8 cellular contexts compared by ENCODE assay signal in genomic region chr5:82165740-82166530, GRCh38.
A peak's percentile ranks its signal among the peaks of the same experiment; 100 is the strongest.
DNase-seq lines count a peak whose midpoint lies in the region; ATAC-seq and TF ChIP-seq lines count a peak whose summit lies in the region.

No MANE protein-coding gene starts in this region.

- no peak overlapping the region for H3K27ac Mint-ChIP-seq in activated CD8-positive, alpha-beta T cell treated with anti-CD3 and anti-CD28 coated beads, Interleukin-2, amount 10 ng/mL, durations not matched to agents 7 days and 5 days
- peak overlapping the region; percentile 59 for H3K27ac Mint-ChIP-seq in nephron progenitor cell
- no peak overlapping the region for H3K27ac Mint-ChIP-seq in activated T-helper 2 cell treated with anti-CD3 and anti-CD28 coated beads, Interferon-gamma antibody, Interleukin-2, Interleukin-4, amounts not matched to agents 10 μg/mL and 5 μg/mL and 100 μg/mL, durations not matched to agents 14 hours and 24 hours and 36 hours

- CTCF ChIA-PET in activated CD8-positive, alpha-beta T cell treated with anti-CD3 and anti-CD28 coated beads, Interleukin-2, amount 10 ng/mL, durations not matched to agents 7 days and 5 days (lab: Charles Lee), result interaction anchor here (0.5 to 3.5 kb wide), 31 partner anchors 9 to 867 kb away, joined by 3 to 30 read pairs (median 3); partner anchors contain the start of genes RPS23 and SSBP2

- POLR2A ChIA-PET in activated CD8-positive, alpha-beta T cell treated with anti-CD3 and anti-CD28 coated beads, Interleukin-2, amount 10 ng/mL, durations not matched to agents 7 days and 5 days (lab: Charles Lee), result no interaction called here

- DNase-seq in Daoy (ENCODE audit: low read depth), result peak; percentile 87
- DNase-seq in NCI-H69 (lab: John Stamatoyannopoulos, UW), result peak; percentile 95
- peak; percentile 55 for DNase-seq in activated CD8-positive, alpha-beta T cell treated with anti-CD3 and anti-CD28 coated beads, Interleukin-2, amount 10 ng/mL, durations not matched to agents 7 days and 5 days
- DNase-seq in fibroblast of villous mesenchyme (ENCODE audit: low read depth), result peak; percentile 96
- peak; percentile 22 for DNase-seq in nephron progenitor cell
- DNase-seq in activated T-helper 2 cell treated with anti-CD3 and anti-CD28 coated beads, Interferon-gamma antibody, Interleukin-2, Interleukin-4, amounts not matched to agents 10 μg/mL and 5 μg/mL and 100 μg/mL, durations not matched to agents 14 hours and 24 hours and 36 hours (ENCODE audit: low spot score), result no peak

- H3K4me1 Mint-ChIP-seq in activated CD8-positive, alpha-beta T cell treated with anti-CD3 and anti-CD28 coated beads, Interleukin-2, amount 10 ng/mL, durations not matched to agents 7 days and 5 days (ENCODE audit: low read depth), result no peaks in the 10 kb centered on the region
- H3K4me1 Mint-ChIP-seq in nephron progenitor cell, result peaks cover 24% of the 10 kb centered on the region
- H3K4me1 Mint-ChIP-seq in activated T-helper 2 cell treated with anti-CD3 and anti-CD28 coated beads, Interferon-gamma antibody, Interleukin-2, Interleukin-4, amounts not matched to agents 10 μg/mL and 5 μg/mL and 100 μg/mL, durations not matched to agents 14 hours and 24 hours and 36 hours (ENCODE audit: low read depth), result peaks cover 7% of the 10 kb centered on the region

- intact Hi-C loops in activated T-helper 2 cell treated with anti-CD3 and anti-CD28 coated beads, Interferon-gamma antibody, Interleukin-2, Interleukin-4, amounts not matched to agents 10 μg/mL and 5 μg/mL and 100 μg/mL, durations not matched to agents 14 hours and 24 hours and 36 hours (cut with micrococcal nuclease), result loop anchor here (1.0 to 10.0 kb wide), 5 partner anchors 194 to 741 kb away; partner anchors contain the start of genes ATG10 and SSBP2

- TF ChIP-seq CTCF in fibroblast of villous mesenchyme (IDR thresholded peaks at IDR 0.05; ENCODE audit: insufficient read depth, low read depth, low read length), result peak; percentile 81
- TF ChIP-seq CTCF in nephron progenitor cell (IDR thresholded peaks at IDR 0.05), result peak; percentile 65

- H3K4me3 Mint-ChIP-seq in activated CD8-positive, alpha-beta T cell treated with anti-CD3 and anti-CD28 coated beads, Interleukin-2, amount 10 ng/mL, durations not matched to agents 7 days and 5 days, result no peak overlapping the region
- H3K4me3 Mint-ChIP-seq in nephron progenitor cell, result no peak overlapping the region
- no peak overlapping the region for H3K4me3 Mint-ChIP-seq in activated T-helper 2 cell treated with anti-CD3 and anti-CD28 coated beads, Interferon-gamma antibody, Interleukin-2, Interleukin-4, amounts not matched to agents 10 μg/mL and 5 μg/mL and 100 μg/mL, durations not matched to agents 14 hours and 24 hours and 36 hours (ENCODE audit: low read depth)

- no peak overlapping the region for H3K4me3 ChIP-seq in fibroblast of villous mesenchyme (ENCODE audit: low read depth, low read length)

- no peaks in the 10 kb centered on the region for H3K27me3 Mint-ChIP-seq in activated CD8-positive, alpha-beta T cell treated with anti-CD3 and anti-CD28 coated beads, Interleukin-2, amount 10 ng/mL, durations not matched to agents 7 days and 5 days (ENCODE audit: low read depth)
- H3K27me3 Mint-ChIP-seq in nephron progenitor cell (ENCODE audit: low read depth, poor library complexity), result no peaks in the 10 kb centered on the region
- no peaks in the 10 kb centered on the region for H3K27me3 Mint-ChIP-seq in activated T-helper 2 cell treated with anti-CD3 and anti-CD28 coated beads, Interferon-gamma antibody, Interleukin-2, Interleukin-4, amounts not matched to agents 10 μg/mL and 5 μg/mL and 100 μg/mL, durations not matched to agents 14 hours and 24 hours and 36 hours (ENCODE audit: low read depth)

- no peaks in the 10 kb centered on the region for H3K9me3 Mint-ChIP-seq in activated CD8-positive, alpha-beta T cell treated with anti-CD3 and anti-CD28 coated beads, Interleukin-2, amount 10 ng/mL, durations not matched to agents 7 days and 5 days (ENCODE audit: insufficient read depth)
- H3K9me3 Mint-ChIP-seq in nephron progenitor cell, result no peaks in the 10 kb centered on the region
- no peaks in the 10 kb centered on the region for H3K9me3 Mint-ChIP-seq in activated T-helper 2 cell treated with anti-CD3 and anti-CD28 coated beads, Interferon-gamma antibody, Interleukin-2, Interleukin-4, amounts not matched to agents 10 μg/mL and 5 μg/mL and 100 μg/mL, durations not matched to agents 14 hours and 24 hours and 36 hours

- no peaks in the 10 kb centered on the region for H3K36me3 Mint-ChIP-seq in activated CD8-positive, alpha-beta T cell treated with anti-CD3 and anti-CD28 coated beads, Interleukin-2, amount 10 ng/mL, durations not matched to agents 7 days and 5 days (ENCODE audit: low read depth)
- H3K36me3 Mint-ChIP-seq in nephron progenitor cell (ENCODE audit: low read depth), result no peaks in the 10 kb centered on the region
- no peaks in the 10 kb centered on the region for H3K36me3 Mint-ChIP-seq in activated T-helper 2 cell treated with anti-CD3 and anti-CD28 coated beads, Interferon-gamma antibody, Interleukin-2, Interleukin-4, amounts not matched to agents 10 μg/mL and 5 μg/mL and 100 μg/mL, durations not matched to agents 14 hours and 24 hours and 36 hours (ENCODE audit: low read depth)

- ATAC-seq in GM21360 (IDR thresholded peaks at IDR 0.05; ENCODE audit: unreplicated experiment) (peak; percentile 82), HG03565 (IDR thresholded peaks at IDR 0.05; ENCODE audit: unreplicated experiment) (peak; percentile 88)
- peak; percentile 80 for ATAC-seq in activated CD8-positive, alpha-beta T cell treated with anti-CD3 and anti-CD28 coated beads, Interleukin-2, amount 10 ng/mL, durations not matched to agents 7 days and 5 days
